In genomic region chr15:38674440-38674839, GRCh38 we compare ENCODE assay signal across 22 cellular contexts.
DNase-seq lines count a peak whose midpoint lies in the region; ATAC-seq lines count a peak whose summit lies in the region.
"Had no signal": no experiment of that assay in that cellular context is flagged by ENCODE, and none has a peak within 500 bp of the region (broad histone marks: within the 10 kb centered on the region; RNA-seq: fewer than 3 reads in every experiment).

No MANE protein-coding gene starts in this region.

- intact Hi-C loops in posterior cingulate gyrus (cut with DNase I) = no loop called here

- CTCF ChIA-PET in activated naive CD4-positive, alpha-beta T cell treated with anti-CD3 and anti-CD28 coated beads, Interleukin-2, amount 10 ng/mL, durations not matched to agents 7 days and 5 days (lab: Charles Lee) = interaction anchor here (0.8 to 9.7 kb wide), 6 partner anchors 9 to 113 kb away, joined by 3 to 76 read pairs (median 26); partner anchors contain the start of gene RASGRP1
- CTCF ChIA-PET in activated CD8-positive, alpha-beta T cell treated with anti-CD3 and anti-CD28 coated beads, Interleukin-2, amount 10 ng/mL, durations not matched to agents 7 days and 5 days (lab: Charles Lee) = interaction anchor here (0.8 to 31.2 kb wide), 9 partner anchors 13 to 150 kb away, joined by 3 to 803 read pairs (median 8); partner anchors contain the start of gene RASGRP1

- ATAC-seq in activated naive CD4-positive, alpha-beta T cell treated with anti-CD3 and anti-CD28 coated beads, Interleukin-2, amount 50 U/mL, for 72 hours = no peak
- ATAC-seq in GM18868 (IDR thresholded peaks at IDR 0.05; ENCODE audit: unreplicated experiment) = peak; percentile 18
- no peak for ATAC-seq in activated CD8-positive, alpha-beta T cell treated with anti-CD3 and anti-CD28 coated beads, Interleukin-2, amount 10 ng/mL, durations not matched to agents 7 days and 5 days
- no peak for ATAC-seq in naive thymus-derived CD8-positive, alpha-beta T cell
- ATAC-seq: lower lobe of right lung, Right ventricle myocardium inferior had no signal

- POLR2A ChIA-PET in activated CD8-positive, alpha-beta T cell treated with anti-CD3 and anti-CD28 coated beads, Interleukin-2, amount 10 ng/mL, durations not matched to agents 7 days and 5 days (lab: Charles Lee) = interaction anchor here (0.6 to 11.4 kb wide), 7 partner anchors 9 to 220 kb away, joined by 3 to 164 read pairs (median 47); partner anchors contain the start of gene RASGRP1
- POLR2A ChIA-PET in naive thymus-derived CD8-positive, alpha-beta T cell (lab: Charles Lee) = interaction anchor here (1.0 to 18.7 kb wide), 6 partner anchors 9 to 24 kb away, joined by 3 to 269 read pairs (median 4); no protein-coding TSS in a partner anchor

- peaks cover 4% of the 10 kb centered on the region for H3K9me3 Mint-ChIP-seq in activated naive CD4-positive, alpha-beta T cell treated with anti-CD3 and anti-CD28 coated beads, Interleukin-2, amount 10 ng/mL, durations not matched to agents 7 days and 5 days
- peaks cover 12 to 16% of the 10 kb centered on the region in 2 donors for H3K9me3 Mint-ChIP-seq in activated naive CD4-positive, alpha-beta T cell treated with anti-CD3 and anti-CD28 coated beads, Interleukin-2, amount 50 U/mL, for 72 hours
- H3K9me3 Mint-ChIP-seq in activated CD8-positive, alpha-beta T cell treated with anti-CD3 and anti-CD28 coated beads, Interleukin-2, amount 10 ng/mL, durations not matched to agents 7 days and 5 days (ENCODE audit: insufficient read depth) = no peaks in the 10 kb centered on the region
- H3K9me3 Mint-ChIP-seq in naive thymus-derived CD8-positive, alpha-beta T cell = peaks cover 0 to 9% (median 0%) of the 10 kb centered on the region in 9 donors

- H3K27ac Mint-ChIP-seq in activated naive CD4-positive, alpha-beta T cell treated with anti-CD3 and anti-CD28 coated beads, Interleukin-2, amount 10 ng/mL, durations not matched to agents 7 days and 5 days = peak overlapping the region; percentile 64
- no peak overlapping the region for H3K27ac Mint-ChIP-seq in activated naive CD4-positive, alpha-beta T cell treated with anti-CD3 and anti-CD28 coated beads, Interleukin-2, amount 50 U/mL, for 72 hours
- H3K27ac Mint-ChIP-seq in activated CD8-positive, alpha-beta T cell treated with anti-CD3 and anti-CD28 coated beads, Interleukin-2, amount 10 ng/mL, durations not matched to agents 7 days and 5 days = peak overlapping the region; percentile 3
- H3K27ac Mint-ChIP-seq in naive thymus-derived CD8-positive, alpha-beta T cell = peak overlapping the region in 9 of 10 donors; percentile 0 to 78 (median 37)

- peaks cover 4% of the 10 kb centered on the region for H3K27me3 Mint-ChIP-seq in activated naive CD4-positive, alpha-beta T cell treated with anti-CD3 and anti-CD28 coated beads, Interleukin-2, amount 10 ng/mL, durations not matched to agents 7 days and 5 days
- H3K27me3 Mint-ChIP-seq in activated CD8-positive, alpha-beta T cell treated with anti-CD3 and anti-CD28 coated beads, Interleukin-2, amount 10 ng/mL, durations not matched to agents 7 days and 5 days (ENCODE audit: low read depth) = no peaks in the 10 kb centered on the region
- no peaks in the 10 kb centered on the region for H3K27me3 Mint-ChIP-seq in naive thymus-derived CD8-positive, alpha-beta T cell

- no peak for DNase-seq in activated naive CD4-positive, alpha-beta T cell treated with anti-CD3 and anti-CD28 coated beads, Interleukin-2, amount 10 ng/mL, durations not matched to agents 7 days and 5 days
- no peak for DNase-seq in activated naive CD4-positive, alpha-beta T cell treated with anti-CD3 and anti-CD28 coated beads, Interleukin-2, amount 50 U/mL, for 72 hours (ENCODE audit: low spot score in 2 of 2)
- no peak for DNase-seq in activated CD8-positive, alpha-beta T cell treated with anti-CD3 and anti-CD28 coated beads, Interleukin-2, amount 10 ng/mL, durations not matched to agents 7 days and 5 days
- no peak for DNase-seq in naive thymus-derived CD8-positive, alpha-beta T cell
- DNase-seq in posterior cingulate gyrus (no peak), NCI-H1048 (lab: John Stamatoyannopoulos, UW) (no peak), AML-193 (lab: John Stamatoyannopoulos, UW) (no peak)
- DNase-seq: activated CD4-positive, alpha-beta T cell treated with anti-CD3 and anti-CD28 coated beads, Interleukin-2, amount 50 U/mL, for 48 hours; amygdala; cortex of kidney; DMS53; GF-D8; KBM-7; kidney; lower lobe of right lung; NCI-H187 treated with DMSO at 0.1 percent for 48 hours; NCI-H748 treated with DMSO at 0.1 percent for 48 hours; small intestine; stimulated activated CD4-positive, alpha-beta T cell treated with anti-CD3 and anti-CD28 coated beads, Interleukin-2, amount 100 ng/mL, for 24 hours; stimulated activated naive CD4-positive, alpha-beta T cell had no signal

- no peak overlapping the region for H3K4me3 Mint-ChIP-seq in activated naive CD4-positive, alpha-beta T cell treated with anti-CD3 and anti-CD28 coated beads, Interleukin-2, amount 10 ng/mL, durations not matched to agents 7 days and 5 days
- no peak overlapping the region for H3K4me3 Mint-ChIP-seq in activated CD8-positive, alpha-beta T cell treated with anti-CD3 and anti-CD28 coated beads, Interleukin-2, amount 10 ng/mL, durations not matched to agents 7 days and 5 days
- H3K4me3 Mint-ChIP-seq in naive thymus-derived CD8-positive, alpha-beta T cell = peak overlapping the region in 2 of 10 donors; percentile 1 to 18

- peaks cover 31% of the 10 kb centered on the region for H3K36me3 Mint-ChIP-seq in activated naive CD4-positive, alpha-beta T cell treated with anti-CD3 and anti-CD28 coated beads, Interleukin-2, amount 10 ng/mL, durations not matched to agents 7 days and 5 days
- peaks cover 10 to 20% of the 10 kb centered on the region in 2 donors for H3K36me3 Mint-ChIP-seq in activated naive CD4-positive, alpha-beta T cell treated with anti-CD3 and anti-CD28 coated beads, Interleukin-2, amount 50 U/mL, for 72 hours
- peaks cover 18% of the 10 kb centered on the region for H3K36me3 Mint-ChIP-seq in activated CD8-positive, alpha-beta T cell treated with anti-CD3 and anti-CD28 coated beads, Interleukin-2, amount 10 ng/mL, durations not matched to agents 7 days and 5 days (ENCODE audit: low read depth)
- H3K36me3 Mint-ChIP-seq in naive thymus-derived CD8-positive, alpha-beta T cell = no peaks in the 10 kb centered on the region

- peaks cover 72% of the 10 kb centered on the region for H3K4me1 Mint-ChIP-seq in activated naive CD4-positive, alpha-beta T cell treated with anti-CD3 and anti-CD28 coated beads, Interleukin-2, amount 10 ng/mL, durations not matched to agents 7 days and 5 days
- H3K4me1 Mint-ChIP-seq in activated CD8-positive, alpha-beta T cell treated with anti-CD3 and anti-CD28 coated beads, Interleukin-2, amount 10 ng/mL, durations not matched to agents 7 days and 5 days (ENCODE audit: low read depth) = peaks cover 75% of the 10 kb centered on the region
- peaks cover 42 to 75% (median 69%) of the 10 kb centered on the region in 4 donors for H3K4me1 Mint-ChIP-seq in naive thymus-derived CD8-positive, alpha-beta T cell

Comparison
In these comparisons a context has a peak if more than half of its experiments do, and no peak if none do; other contexts are left out.
1. H3K27ac Mint-ChIP-seq: peak in activated naive CD4-positive, alpha-beta T cell treated with anti-CD3 and anti-CD28 coated beads, Interleukin-2, amount 10 ng/mL, durations not matched to agents 7 days and 5 days (single experiment), activated CD8-positive, alpha-beta T cell treated with anti-CD3 and anti-CD28 coated beads, Interleukin-2, amount 10 ng/mL, durations not matched to agents 7 days and 5 days (single experiment) and naive thymus-derived CD8-positive, alpha-beta T cell (9 of 10); none in activated naive CD4-positive, alpha-beta T cell treated with anti-CD3 and anti-CD28 coated beads, Interleukin-2, amount 50 U/mL, for 72 hours (0 of 2).